Comparison of ENCODE assay signal across 9 cellular contexts in genomic region chr6:142913511-142914047, GRCh38. TPM values are rescaled to one million over a fixed set of nuclear protein-coding genes. Genes with fewer than 3 reads are reported as not detected.
DNase-seq lines count a peak whose midpoint lies in the region; ATAC-seq, FAIRE-seq and TF ChIP-seq lines count a peak whose summit lies in the region.
"Had no signal": no experiment of that assay in that cellular context is flagged by ENCODE, and none has a peak within 500 bp of the region (broad histone marks: within the 10 kb centered on the region; RNA-seq: fewer than 3 reads in every experiment).

No MANE protein-coding gene starts in this region.

- peaks cover 25 to 54% of the 10 kb centered on the region in 2 donors for H3K4me1 Mint-ChIP-seq in stimulated activated naive B cell treated with anti-CD40 and anti-IgM and Interleukin-4, amounts not matched to agents 10 μg/mL and 1 μg/mL and 100 μg/mL, for 72 hours
- peaks cover 5% of the 10 kb centered on the region for H3K4me1 Mint-ChIP-seq in chondrocyte (ENCODE audit: low read depth)

- RAD21 ChIA-PET in GM12878 (lab: Charles Lee; ENCODE audit: unreplicated experiment): interaction anchor here (0.8 to 4.5 kb wide), 25 partner anchors 9 to 221 kb away, joined by 3 to 22 read pairs (median 4); no protein-coding TSS in a partner anchor

- peak overlapping the region; percentile 95 for H3K27ac Mint-ChIP-seq in stimulated activated naive B cell treated with anti-CD40 and anti-IgM and Interleukin-4, amounts not matched to agents 10 μg/mL and 1 μg/mL and 100 μg/mL, for 72 hours
- no peak overlapping the region for H3K27ac Mint-ChIP-seq in chondrocyte (ENCODE audit: unreplicated experiment)

- no peaks in the 10 kb centered on the region for H3K36me3 ChIP-seq in SU-DHL-6 (ENCODE audit: low read length)
- peaks cover 0 to 13% of the 10 kb centered on the region in 2 experiments; a peak in 3 of 4 replicates for H3K36me3 ChIP-seq in GM12878 (ENCODE audit: control insufficient read depth in 2 of 2, insufficient read depth in 2 of 2, low read length in 1 of 2)
- H3K36me3 ChIP-seq: thyroid gland had no signal

- peak overlapping the region; percentile 37 to 75 for H3K4me3 Mint-ChIP-seq in stimulated activated naive B cell treated with anti-CD40 and anti-IgM and Interleukin-4, amounts not matched to agents 10 μg/mL and 1 μg/mL and 100 μg/mL, for 72 hours
- no peak overlapping the region for H3K4me3 Mint-ChIP-seq in chondrocyte (ENCODE audit: unreplicated experiment)

- no peaks in the 10 kb centered on the region for H3K27me3 Mint-ChIP-seq in stimulated activated naive B cell treated with anti-CD40 and anti-IgM and Interleukin-4, amounts not matched to agents 10 μg/mL and 1 μg/mL and 100 μg/mL, for 72 hours
- H3K27me3 Mint-ChIP-seq in chondrocyte (ENCODE audit: low read depth): no peaks in the 10 kb centered on the region

- peaks cover 8 to 15% of the 10 kb centered on the region in 2 donors for H3K36me3 Mint-ChIP-seq in stimulated activated naive B cell treated with anti-CD40 and anti-IgM and Interleukin-4, amounts not matched to agents 10 μg/mL and 1 μg/mL and 100 μg/mL, for 72 hours
- H3K36me3 Mint-ChIP-seq in chondrocyte (ENCODE audit: low read depth): peaks cover 7% of the 10 kb centered on the region

- no peaks in the 10 kb centered on the region for H3K9me2 ChIP-seq in SU-DHL-6 (replicated peaks; ENCODE audit: insufficient read depth, low read length)

- H3K9ac ChIP-seq in SU-DHL-6 (ENCODE audit: low read length) (peak overlapping the region; percentile 22; the same call in 1 of the 2 replicates), GM12878 (ENCODE audit: control insufficient read depth, insufficient read depth, low read length) (peak overlapping the region; percentile 58)

- peaks cover 32% of the 10 kb centered on the region for H3K4me1 ChIP-seq in GM12878 (ENCODE audit: control insufficient read depth, insufficient read depth, low read length)
- H3K4me1 ChIP-seq: thyroid gland had no signal

- TF ChIP-seq RAD21 in GM12878 (IDR thresholded peaks at IDR 0.05; ENCODE audit: insufficient read depth, low read depth, low read length): peak; percentile 53

- peak; percentile 72 to 97; a peak in 3 of 4 replicates for TF ChIP-seq EP300 in GM12878 (IDR thresholded peaks at IDR 0.05; ENCODE audit: borderline replicate concordance in 1 of 2, control insufficient read depth in 1 of 2, low read depth in 2 of 2, low read length in 2 of 2)

- FAIRE-seq in GM12878 (lab: Jason Lieb, UNC): peak; percentile 93

- H3K79me2 ChIP-seq in SU-DHL-6 (ENCODE audit: insufficient read depth, low read length): no peaks in the 10 kb centered on the region
- peaks cover 55% of the 10 kb centered on the region for H3K79me2 ChIP-seq in GM12878 (ENCODE audit: control insufficient read depth, insufficient read depth, low read length)

- peaks cover 0 to 3% of the 10 kb centered on the region in 2 donors for H3K9me3 Mint-ChIP-seq in stimulated activated naive B cell treated with anti-CD40 and anti-IgM and Interleukin-4, amounts not matched to agents 10 μg/mL and 1 μg/mL and 100 μg/mL, for 72 hours
- no peaks in the 10 kb centered on the region for H3K9me3 Mint-ChIP-seq in chondrocyte (ENCODE audit: low read depth)

- peak overlapping the region; percentile 67 for H3K27ac ChIP-seq in SU-DHL-6 (ENCODE audit: low read depth, low read length)
- peak overlapping the region; percentile 95 for H3K27ac ChIP-seq in GM12878 (ENCODE audit: control insufficient read depth, insufficient read depth)
- H3K27ac ChIP-seq: thyroid gland had no signal

- in situ Hi-C loops in GM12878 (cut with MboI): no loop called here

- TF ChIP-seq CTCF in SU-DHL-6 (IDR thresholded peaks at IDR 0.05; ENCODE audit: insufficient read depth, low read length, poor library complexity, severe bottlenecking): peak; percentile 31
- peak; percentile 11 to 27 (median 26); a peak in 3 of 6 replicates for TF ChIP-seq CTCF in GM12878 (IDR thresholded peaks at IDR 0.05 in 2 of 3, conservative IDR thresholded peaks at IDR 0.05 in 1 of 3; ENCODE audit: control insufficient read depth in 2 of 3, extremely low read depth in 1 of 3, insufficient read depth in 1 of 3, low read depth in 3 of 3, low read length in 3 of 3)
- TF ChIP-seq CTCF in chondrocyte (IDR thresholded peaks at IDR 0.05): no peak

- H3K4me3 ChIP-seq in SU-DHL-6 (ENCODE audit: insufficient read depth, low read length, poor library complexity, severe bottlenecking) (peak overlapping the region; percentile 30), GM12878 (peak overlapping the region; percentile 27)
- H3K4me3 ChIP-seq: thyroid gland had no signal

- WGBS in GM12878 (ENCODE audit: insufficient coverage, insufficient replicate concordance, low lambda C conversion rate, missing lambda C conversion rate): 0% methylated on average over 10 of the region's 10 CpGs

- H3K27me3 ChIP-seq in SU-DHL-6 (ENCODE audit: low read length) (no peaks in the 10 kb centered on the region), GM12878 (replicated peaks in 1 of 2; ENCODE audit: control insufficient read depth in 2 of 2, insufficient read depth in 2 of 2, low read length in 1 of 2) (no peaks in the 10 kb centered on the region)
- H3K27me3 ChIP-seq: thyroid gland had no signal

- H3F3A ChIP-seq in SU-DHL-6 (ENCODE audit: insufficient read depth): peaks cover 6% of the 10 kb centered on the region; the same call in 1 of the 2 replicates

- H3K4me2 ChIP-seq in SU-DHL-6 (ENCODE audit: low read depth, low read length, poor library complexity, severe bottlenecking): peak overlapping the region; percentile 64
- peak overlapping the region; percentile 44 for H3K4me2 ChIP-seq in GM12878 (ENCODE audit: control insufficient read depth, insufficient read depth)

- H4K20me1 ChIP-seq in SU-DHL-6 (ENCODE audit: low read depth, low read length) (no peaks in the 10 kb centered on the region; the same call in 1 of the 2 replicates), GM12878 (ENCODE audit: control insufficient read depth, insufficient read depth) (no peaks in the 10 kb centered on the region)

- DNase-seq in GM12878 (ENCODE audit: low read depth, low spot score) (peak; percentile 94), chondrocyte (ENCODE audit: low spot score) (no peak), NCI-H345 (lab: John Stamatoyannopoulos, UW) (no peak), NCI-H345 treated with DMSO at 0.1 percent for 48 hours (lab: John Stamatoyannopoulos, UW; ENCODE audit: unreplicated experiment) (no peak)
- peak; percentile 84 for DNase-seq in stimulated activated naive B cell treated with anti-CD40 and anti-IgM and Interleukin-4, amounts not matched to agents 10 μg/mL and 1 μg/mL and 100 μg/mL, for 72 hours

- peak; percentile 95 for ATAC-seq in GM18517 (IDR thresholded peaks at IDR 0.05; ENCODE audit: unreplicated experiment)
- peak; percentile 90 for ATAC-seq in HG02870 (IDR thresholded peaks at IDR 0.05; ENCODE audit: unreplicated experiment)
- peak; percentile 89 for ATAC-seq in GM12878
- ATAC-seq in stimulated activated naive B cell treated with anti-CD40 and anti-IgM and Interleukin-4, amounts not matched to agents 10 μg/mL and 1 μg/mL and 100 μg/mL, for 72 hours (replicated peaks): peak; percentile 96 to 97

- BruUV-seq in GM12878 (replicated peaks; lab: Mats Ljungman, UMichigan): no TSS peak

- SMC1A ChIA-PET in GM12878 (lab: Charles Lee; ENCODE audit: uncharacterized antibody, unreplicated experiment): interaction anchor here (0.5 to 11.4 kb wide), 24 partner anchors 11 to 146 kb away, joined by 3 to 76 read pairs (median 4); no protein-coding TSS in a partner anchor

- POLR2A ChIA-PET in GM12878 (lab: Charles Lee): interaction anchor here (0.6 to 2.1 kb wide), 9 partner anchors 10 to 165 kb away, joined by 3 to 9 read pairs (median 3); no protein-coding TSS in a partner anchor

- H3K9me3 ChIP-seq in SU-DHL-6 (ENCODE audit: insufficient read depth, low read length): no peaks in the 10 kb centered on the region
- no peaks in the 10 kb centered on the region for H3K9me3 ChIP-seq in GM12878 (replicated peaks; ENCODE audit: control insufficient read depth, insufficient read depth, low read length)
- H3K9me3 ChIP-seq: thyroid gland had no signal

- TF ChIP-seq POLR2A in GM12878 (IDR thresholded peaks at IDR 0.05; ENCODE audit: low read depth, low read length): peak; percentile 43; the same call in 1 of the 2 replicates

- intact Hi-C loops in GM12878 (cut with micrococcal nuclease; ENCODE audit: unreplicated experiment): loop anchor here (1.0 to 10.0 kb wide), 7 partner anchors 13 to 349 kb away; no protein-coding TSS in a partner anchor

- peak overlapping the region; percentile 62 for H2AFZ ChIP-seq in SU-DHL-6 (ENCODE audit: low read depth, low read length, severe bottlenecking)
- H2AFZ ChIP-seq in GM12878 (ENCODE audit: control insufficient read depth, low read depth, low read length): peak overlapping the region; percentile 35

- CTCF ChIA-PET in GM12878 (lab: Yijun Ruan, JAX): interaction anchor here (0.6 to 1.1 kb wide), 8 partner anchors 9 to 91 kb away, joined by 3 to 4 read pairs (median 3); no protein-coding TSS in a partner anchor

TF ChIP-seq in GM12878, 131 proteins besides CTCF, POLR2A, EP300 and RAD21 (continues in another document):
- TF ChIP-seq HDAC6 (IDR thresholded peaks at IDR 0.05; ENCODE audit: unreplicated experiment) (no peak), PAX8 (IDR thresholded peaks at IDR 0.05) (no peak), FOXK2 (IDR thresholded peaks at IDR 0.05) (no peak), BACH1 (IDR thresholded peaks at IDR 0.05; ENCODE audit: borderline replicate concordance) (peak; percentile 96)

RNA-seq across cellular contexts. Expression of gene HIVEP2, which starts 31.4 kb away (rescaled TPM):
- 139 and 140 TPM in 2 replicates for total RNA-seq in GM12878 (2013; cell fraction: nucleolus; rRNA removed)
- total RNA-seq in GM12878 (2014; rRNA removed) (11.6 and 14.7 TPM in 2 replicates), GM12878 (2014; rRNA removed; fragmentation: Illumina TruSeq; extraction: Trizol) (15.5 and 15.9 TPM in 2 replicates), GM12878 (2021) (15.7 and 18.2 TPM in 2 replicates), chondrocyte (11.7 to 18.2 TPM (median 13.9 TPM) in 3 replicates)
- 5.6 TPM for polyA plus RNA-seq in GM12878 (2011; ENCODE audit: low read depth)
- polyA plus RNA-seq in GM12878 (2011; rRNA removed) (13.2 and 14.4 TPM in 2 replicates), GM12878 (2014; fragmentation: Illumina TruSeq; extraction: Trizol) (13.6 and 16.5 TPM in 2 replicates), GM12878 (2014; fragmentation: Nextera tagmentation; extraction: Ambion mirVana) (1 to 10 TPM; 1.2 to 1.6 TPM), GM12878 (2014; rRNA removed) (8.8 TPM in 2 replicates), GM12878 (2016; fragmentation: Nextera tagmentation; extraction: Ambion mirVana) (1 to 10 TPM; 4.4 to 5.0 TPM)
- 13.0 and 14.7 TPM in 2 replicates for polyA plus RNA-seq in GM12878 (2011; cell fraction: cytosol; rRNA removed)
- 24.2 and 25.1 TPM in 2 replicates for polyA plus RNA-seq in GM12878 (2011; cell fraction: nucleus; rRNA removed)
- 6.4 and 10.4 TPM in 2 replicates for polyA plus RNA-seq in GM12878 (2012)
- polyA minus RNA-seq in GM12878 (2011; rRNA and poly(A)+ RNA removed): 47.2 and 50.2 TPM in 2 replicates
- 13.0 and 14.1 TPM in 2 replicates for polyA minus RNA-seq in GM12878 (2011; cell fraction: cytosol; rRNA and poly(A)+ RNA removed)
- polyA minus RNA-seq in GM12878 (2011; cell fraction: nucleus; rRNA and poly(A)+ RNA removed): 22.6 and 29.6 TPM in 2 replicates

Comparison
In these comparisons a context has a peak if more than half of its experiments do, and no peak if none do; other contexts are left out.
1. DNase-seq: peak in GM12878 (single experiment) and stimulated activated naive B cell treated with anti-CD40 and anti-IgM and Interleukin-4, amounts not matched to agents 10 μg/mL and 1 μg/mL and 100 μg/mL, for 72 hours (single experiment); none in chondrocyte (single experiment), NCI-H345 (single experiment) and NCI-H345 treated with DMSO at 0.1 percent for 48 hours (single experiment).
2. Peak in every context shown above with its lines, with median percentiles within 50 percentile points of each other: ATAC-seq.